ENCODE assay signal across 25 cellular contexts in the genomic region with DNA sequence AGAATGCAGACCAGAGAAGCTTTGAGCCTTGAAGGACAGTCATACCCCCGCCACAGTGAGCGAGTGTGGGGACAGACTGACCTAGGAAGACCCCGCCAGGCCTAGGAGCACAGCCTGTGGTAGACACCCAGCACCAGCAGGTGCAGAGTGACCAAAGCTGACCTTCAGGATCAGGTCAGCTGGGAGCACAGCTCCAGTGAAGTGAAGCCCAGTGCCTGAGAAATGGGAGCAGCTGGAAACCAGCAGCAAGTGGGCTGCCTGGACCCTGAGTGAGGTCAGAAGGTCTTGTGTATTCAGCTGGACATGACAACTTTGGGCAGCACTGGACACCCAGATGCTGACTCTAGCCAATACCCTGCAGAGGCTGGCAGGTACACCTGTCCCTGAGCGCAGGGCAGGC.
DNase-seq lines count a peak whose midpoint lies in the region; ATAC-seq, FAIRE-seq and TF ChIP-seq lines count a peak whose summit lies in the region.
"Had no signal": no experiment of that assay in that cellular context is flagged by ENCODE, and none has a peak within 500 bp of the region (broad histone marks: within the 10 kb centered on the region; RNA-seq: fewer than 3 reads in every experiment).

No MANE protein-coding gene starts in this region.

- H3K4me1 ChIP-seq in neuronal stem cell (ENCODE audit: control insufficient read depth in 2 of 2, insufficient read depth in 1 of 2, low read depth in 1 of 2, low read length in 2 of 2), result no peaks in the 10 kb centered on the region
- H3K4me1 ChIP-seq in stomach, result no peaks in the 10 kb centered on the region
- H3K4me1 ChIP-seq: A549, BE2C, Caco-2, HAP-1 had no signal

- DNase-seq in cardiac septum (ENCODE audit: low spot score) (peak; percentile 58), left ventricle myocardium superior (no peak), neuronal stem cell (ENCODE audit: low spot score) (no peak), stomach (peak; percentile 18), NCI-H82 treated with DMSO at 0.1 percent for 48 hours (lab: John Stamatoyannopoulos, UW; ENCODE audit: unreplicated experiment) (no peak), GM12891 (ENCODE audit: insufficient read length, low spot score) (no peak)
- DNase-seq: 8988T; ACHN; AML-193; BE2C; Caco-2; CD4-positive, CD25-positive, alpha-beta regulatory T cell; CD8-positive, alpha-beta T cell; DMS153; DMS79; EL; GDM1; HFFc6 had no signal

- no peak for TF ChIP-seq CTCF in stomach (IDR thresholded peaks at IDR 0.05)

- no peak for FAIRE-seq in GM12891 (lab: Jason Lieb, UNC)
- FAIRE-seq: A549, GM12878, GM18507 had no signal

- no peak overlapping the region for H3K27ac ChIP-seq in neuronal stem cell (replicated peaks; ENCODE audit: low read length)
- no peak overlapping the region for H3K27ac ChIP-seq in stomach
- H3K27ac ChIP-seq: A549, C4-2B had no signal

- intact Hi-C loops in cardiac septum (cut with DNase I), result no loop called here
- intact Hi-C loops in left ventricle myocardium superior (cut with micrococcal nuclease), result no loop called here
- intact Hi-C loops in stomach (cut with DNase I; ENCODE audit: low total_unique reads), result no loop called here

- TF ChIP-seq EP300 in stomach (IDR thresholded peaks at IDR 0.05), result no peak

- peak overlapping the region; percentile 14 for H3K14ac ChIP-seq in neuronal stem cell (ENCODE audit: low read length)

- H3K4me3 ChIP-seq in neuronal stem cell (ENCODE audit: low read length in 2 of 2) (peak overlapping the region in 1 of 2 donors; percentile 41), stomach (no peak overlapping the region)
- H3K4me3 ChIP-seq: A549, GM12878, GM23338, HAP-1 had no signal

- TF ChIP-seq POLR2A in stomach (IDR thresholded peaks at IDR 0.05) (no peak), GM12891 (IDR thresholded peaks at IDR 0.05; ENCODE audit: low read depth, low read length) (no peak)

- H3K79me1 ChIP-seq in neuronal stem cell (ENCODE audit: low read depth, low read length), result no peaks in the 10 kb centered on the region

- no peak overlapping the region for H2BK12ac ChIP-seq in neuronal stem cell (ENCODE audit: low read length)

- no peak overlapping the region for H2BK120ac ChIP-seq in neuronal stem cell (ENCODE audit: low read depth, low read length)

- no peak overlapping the region for H3K23ac ChIP-seq in neuronal stem cell (ENCODE audit: low read depth, low read length, poor library complexity)

- ATAC-seq in left ventricle myocardium superior, result no peak
- ATAC-seq in HG03378 (IDR thresholded peaks at IDR 0.05; ENCODE audit: unreplicated experiment), result no peak
- ATAC-seq: A549; CD8-positive, alpha-beta T cell; GM12878; GM23338 had no signal

- H2AFZ ChIP-seq in neuronal stem cell (ENCODE audit: low read length), result no peak overlapping the region
- H2AFZ ChIP-seq: GM23338 had no signal

- no peak overlapping the region for H3K4me2 ChIP-seq in neuronal stem cell (ENCODE audit: insufficient read depth, low read length, poor library complexity, severe bottlenecking)
- H3K4me2 ChIP-seq: A549, GM23338 had no signal

- H2BK5ac ChIP-seq in neuronal stem cell (ENCODE audit: low read length), result no peak overlapping the region

- H2BK15ac ChIP-seq in neuronal stem cell (ENCODE audit: low read length), result no peak overlapping the region

- no CpG with 5 or more reads among the region's 4 CpGs for WGBS in neuronal stem cell (ENCODE audit: extremely low coverage in 2 of 2, insufficient read length in 2 of 2, insufficient replicate concordance in 1 of 2), 2 donors
- 66 to 97% (median 82%) methylated on average over 3 to 4 of the region's 4 CpGs for WGBS in stomach, 5 donors

- H3K9me3 ChIP-seq in neuronal stem cell (replicated peaks in 1 of 2; ENCODE audit: control insufficient read depth in 2 of 2, insufficient read depth in 1 of 2, low read depth in 1 of 2, low read length in 2 of 2), result peaks cover 0 to 2% of the 10 kb centered on the region in 2 donors
- H3K9me3 ChIP-seq in stomach, result no peaks in the 10 kb centered on the region
- H3K9me3 ChIP-seq: A549, BE2C, Caco-2, HAP-1 had no signal

- H3K36me3 ChIP-seq in neuronal stem cell (replicated peaks in 1 of 2; ENCODE audit: control insufficient read depth in 2 of 2, insufficient read depth in 2 of 2, low read length in 2 of 2), result no peaks in the 10 kb centered on the region
- H3K36me3 ChIP-seq in stomach, result no peaks in the 10 kb centered on the region
- H3K36me3 ChIP-seq: BE2C, HAP-1 had no signal

- no peak overlapping the region for H3K4ac ChIP-seq in neuronal stem cell (ENCODE audit: low read length)

- no peaks in the 10 kb centered on the region for H3K27me3 ChIP-seq in neuronal stem cell (ENCODE audit: control insufficient read depth in 3 of 3, insufficient read depth in 3 of 3, low read depth in 1 of 3, low read length in 3 of 3)
- H3K27me3 ChIP-seq in stomach, result peaks cover 0 to 8% (median 0%) of the 10 kb centered on the region in 3 donors

- H4K91ac ChIP-seq in neuronal stem cell (ENCODE audit: low read depth, low read length, poor library complexity), result no peak overlapping the region

- H4K8ac ChIP-seq in neuronal stem cell (ENCODE audit: low read depth, low read length), result no peak overlapping the region

- no peak overlapping the region for H3K9ac ChIP-seq in neuronal stem cell (ENCODE audit: low read depth, low read length, poor library complexity)

- no peak overlapping the region for H3K18ac ChIP-seq in neuronal stem cell (ENCODE audit: low read length)

- H2AK5ac ChIP-seq in neuronal stem cell (ENCODE audit: low read depth, low read length), result peak overlapping the region; percentile 24

TF ChIP-seq in GM12891, 5 proteins besides CTCF, POLR2A, EP300 and RAD21:
- TF ChIP-seq POLR2AphosphoS5 (IDR thresholded peaks at IDR 0.05; ENCODE audit: low read depth, low read length) (no peak), POU2F2 (IDR thresholded peaks at IDR 0.05; ENCODE audit: low read depth, low read length) (no peak), SPI1 (IDR thresholded peaks at IDR 0.05; ENCODE audit: low read depth, low read length) (no peak), TAF1 (IDR thresholded peaks at IDR 0.05; ENCODE audit: low read depth, low read length) (no peak)

Comparison
In these comparisons a context has a peak if more than half of its experiments do, and no peak if none do; other contexts are left out.
1. DNase-seq: peak in cardiac septum (single experiment) and stomach (single experiment); none in left ventricle myocardium superior (single experiment), neuronal stem cell (single experiment), NCI-H82 treated with DMSO at 0.1 percent for 48 hours (single experiment) and GM12891 (single experiment).